12 cellular contexts compared by ENCODE assay signal in genomic region chr17:28338056-28338768, GRCh38. TPM values are rescaled to one million over a fixed set of nuclear protein-coding genes. Genes with fewer than 3 reads are reported as not detected.
DNase-seq lines count a peak whose midpoint lies in the region; ATAC-seq, FAIRE-seq and TF ChIP-seq lines count a peak whose summit lies in the region.
"Had no signal": no experiment of that assay in that cellular context is flagged by ENCODE, and none has a peak within 500 bp of the region (broad histone marks: within the 10 kb centered on the region; RNA-seq: fewer than 3 reads in every experiment).

No MANE protein-coding gene starts in this region.

- H3K27ac Mint-ChIP-seq in activated CD4-positive, alpha-beta T cell treated with anti-CD3 and anti-CD28 coated beads for 36 hours: peak overlapping the region; percentile 30
- H3K27ac Mint-ChIP-seq: activated naive CD8-positive, alpha-beta T cell treated with anti-CD3 and anti-CD28 coated beads, Interleukin-2, amount 10 ng/mL, durations not matched to agents 7 days and 5 days had no signal

- no TSS peak for BruUV-seq in mammary epithelial cell (replicated peaks; lab: Mats Ljungman, UMichigan)

- peak overlapping the region; percentile 40 for H3K9ac ChIP-seq in mammary epithelial cell (ENCODE audit: insufficient read depth, low read length)

- H3K4me2 ChIP-seq in mammary epithelial cell (ENCODE audit: insufficient read depth, low read depth, low read length): peak overlapping the region; percentile 73

- CTCF ChIA-PET in activated CD4-positive, alpha-beta T cell treated with anti-CD3 and anti-CD28 coated beads for 36 hours (lab: Charles Lee): interaction anchor here (0.6 to 1.2 kb wide), 2 partner anchors 13 to 76 kb away, joined by 3 to 8 read pairs; no protein-coding TSS in a partner anchor
- CTCF ChIA-PET in mammary epithelial cell (lab: Charles Lee; ENCODE audit: low non-redundant PET): no interaction called here
- CTCF ChIA-PET in GM10248 (lab: Yijun Ruan, JAX): interaction anchor here (0.6 to 1.2 kb wide), 4 partner anchors 8 to 78 kb away, joined by 3 to 4 read pairs (median 3); no protein-coding TSS in a partner anchor

- no peaks in the 10 kb centered on the region for H3K27me3 Mint-ChIP-seq in activated CD4-positive, alpha-beta T cell treated with anti-CD3 and anti-CD28 coated beads for 36 hours
- H3K27me3 Mint-ChIP-seq: activated naive CD8-positive, alpha-beta T cell treated with anti-CD3 and anti-CD28 coated beads, Interleukin-2, amount 10 ng/mL, durations not matched to agents 7 days and 5 days had no signal

- no peak for TF ChIP-seq EP300 in suprapubic skin (IDR thresholded peaks at IDR 0.05)

- in situ Hi-C loops in mammary epithelial cell (cut with MboI; ENCODE audit: low sequenced_read_pairs in 2 of 2): loop anchor here in 1 of 2 donors (25.0 kb wide), 2 partner anchors 149 to 451 kb away; partner anchors contain the start of gene LYRM9

- no peak for FAIRE-seq in GM12892 (lab: Jason Lieb, UNC)
- FAIRE-seq: A204.1 had no signal

- no peak for TF ChIP-seq POLR2A in suprapubic skin (IDR thresholded peaks at IDR 0.05)
- no peak for TF ChIP-seq POLR2A in GM12892 (IDR thresholded peaks at IDR 0.05; ENCODE audit: low read depth, low read length)

- H3K36me3 ChIP-seq in mammary epithelial cell (ENCODE audit: insufficient read depth, low read length) (peaks cover 10% of the 10 kb centered on the region), left lung (peaks cover 0 to 40% of the 10 kb centered on the region in 2 donors), suprapubic skin (peaks cover 35% of the 10 kb centered on the region)

- dilution Hi-C loops in mammary epithelial cell (cut with HindIII; ENCODE audit: low sequenced_read_pairs): no loop called here

- H3K4me1 ChIP-seq in mammary epithelial cell (ENCODE audit: insufficient read depth, low read length) (peaks cover 42% of the 10 kb centered on the region), left lung (peaks cover 24 to 64% of the 10 kb centered on the region in 2 donors), suprapubic skin (peaks cover 44% of the 10 kb centered on the region)

- H2AFZ ChIP-seq in mammary epithelial cell (ENCODE audit: low read depth, low read length): no peak overlapping the region

- no peak overlapping the region for H3K4me3 Mint-ChIP-seq in activated CD4-positive, alpha-beta T cell treated with anti-CD3 and anti-CD28 coated beads for 36 hours

- H3K27me3 ChIP-seq in mammary epithelial cell (ENCODE audit: insufficient read depth, low read length): no peaks in the 10 kb centered on the region
- H3K27me3 ChIP-seq in left lung: no peaks in the 10 kb centered on the region
- H3K27me3 ChIP-seq in suprapubic skin: no peaks in the 10 kb centered on the region

- H4K20me1 ChIP-seq in mammary epithelial cell (ENCODE audit: insufficient read depth, low read length): no peaks in the 10 kb centered on the region

- no peak for ATAC-seq in activated CD4-positive, alpha-beta T cell treated with anti-CD3 and anti-CD28 coated beads for 36 hours
- no peak for ATAC-seq in left lung

- no peak for DNase-seq in activated CD4-positive, alpha-beta T cell treated with anti-CD3 and anti-CD28 coated beads for 36 hours
- no peak for DNase-seq in activated CD4-positive, alpha-beta T cell treated with anti-CD3 and anti-CD28 coated beads for 4 hours
- DNase-seq in mammary epithelial cell (no peak), left lung (no peak), suprapubic skin (ENCODE audit: low spot score in 2 of 2) (no peak), NCI-H1417 treated with DMSO at 0.1 percent for 48 hours (lab: John Stamatoyannopoulos, UW) (no peak), GM12892 (ENCODE audit: insufficient read length) (no peak), GM10248 (ENCODE audit: extremely low spot score) (no peak)
- DNase-seq: activated naive CD8-positive, alpha-beta T cell treated with anti-CD3 and anti-CD28 coated beads, Interleukin-2, amount 10 ng/mL, durations not matched to agents 7 days and 5 days; immature natural killer cell; NCI-H446 treated with DMSO at 0.1 percent for 48 hours had no signal

- peaks cover 36% of the 10 kb centered on the region for H3K4me1 Mint-ChIP-seq in activated CD4-positive, alpha-beta T cell treated with anti-CD3 and anti-CD28 coated beads for 36 hours

- H3K36me3 Mint-ChIP-seq in activated CD4-positive, alpha-beta T cell treated with anti-CD3 and anti-CD28 coated beads for 36 hours (ENCODE audit: low read depth): peaks cover 19% of the 10 kb centered on the region

- no peaks in the 10 kb centered on the region for H3K9me3 Mint-ChIP-seq in activated CD4-positive, alpha-beta T cell treated with anti-CD3 and anti-CD28 coated beads for 36 hours (ENCODE audit: low read depth)
- H3K9me3 Mint-ChIP-seq: activated naive CD8-positive, alpha-beta T cell treated with anti-CD3 and anti-CD28 coated beads, Interleukin-2, amount 10 ng/mL, durations not matched to agents 7 days and 5 days had no signal

- peaks cover 77% of the 10 kb centered on the region for H3K79me2 ChIP-seq in mammary epithelial cell (ENCODE audit: insufficient read depth, low read length)

- 3% methylated on average over 5 of the region's 5 CpGs for WGBS in mammary epithelial cell (ENCODE audit: low coverage, missing lambda C conversion rate)
- 83% methylated on average over 4 of the region's 5 CpGs for WGBS in suprapubic skin

- peak overlapping the region in 2 of 3 experiments; percentile 12 to 17 for H3K4me3 ChIP-seq in mammary epithelial cell (replicated peaks in 1 of 3; ENCODE audit: insufficient read depth in 1 of 3, low read depth in 2 of 3, low read length in 3 of 3)
- peak overlapping the region in 1 of 2 donors; percentile 6 for H3K4me3 ChIP-seq in left lung
- H3K4me3 ChIP-seq in suprapubic skin: no peak overlapping the region

- POLR2A ChIA-PET in activated CD4-positive, alpha-beta T cell treated with anti-CD3 and anti-CD28 coated beads for 36 hours (lab: Charles Lee): interaction anchor here (0.8 kb wide), 1 partner anchor 10 kb away, joined by 4 read pairs; no protein-coding TSS in a partner anchor
- POLR2A ChIA-PET in GM10248 (lab: Yijun Ruan, JAX): interaction anchor here (1.0 kb wide), 1 partner anchor 19 kb away, joined by 4 read pairs; the partner anchor contains the start of gene POLDIP2

- TF ChIP-seq CTCF in mammary epithelial cell (conservative IDR thresholded peaks at IDR 0.05 in 1 of 2, IDR thresholded peaks at IDR 0.05 in 1 of 2; ENCODE audit: extremely low read depth in 1 of 2, insufficient read depth in 1 of 2, low read depth in 1 of 2, low read length in 2 of 2) (peak in 1 of 2 donors; percentile 28), left lung (IDR thresholded peaks at IDR 0.05) (no peak), suprapubic skin (IDR thresholded peaks at IDR 0.05) (no peak), GM10248 (IDR thresholded peaks at IDR 0.05; ENCODE audit: control extremely low read depth, extremely low read depth, low read depth, missing control alignments) (no peak)

- H3K27ac ChIP-seq in mammary epithelial cell (ENCODE audit: insufficient read depth, low read depth, low read length): peak overlapping the region; percentile 52
- peak overlapping the region; percentile 54 to 97 for H3K27ac ChIP-seq in left lung
- peak overlapping the region; percentile 9 for H3K27ac ChIP-seq in suprapubic skin

- no peaks in the 10 kb centered on the region for H3K9me3 ChIP-seq in mammary epithelial cell (replicated peaks; ENCODE audit: insufficient read depth, low read length)
- H3K9me3 ChIP-seq in left lung: no peaks in the 10 kb centered on the region
- no peaks in the 10 kb centered on the region for H3K9me3 ChIP-seq in suprapubic skin

- intact Hi-C loops in activated CD4-positive, alpha-beta T cell treated with anti-CD3 and anti-CD28 coated beads for 36 hours (cut with DNase I, micrococcal nuclease): loop anchor here (5.0 to 10.0 kb wide), 3 partner anchors 49 to 883 kb away; partner anchors contain the start of genes KSR1 (in 1 of the 2) and PHF12 (in 1 of the 2)
- intact Hi-C loops in mammary epithelial cell (cut with micrococcal nuclease) (loop anchor here (5.0 to 10.0 kb wide), 4 partner anchors 86 to 443 kb away; partner anchors contain the start of genes LYRM9 and NLK), left lung (cut with DNase I) (no loop called here)

RNA-seq across cellular contexts. Expression of gene TNFAIP1, which starts 2.7 kb away (rescaled TPM):
- 10 to 100 TPM; 25.5 to 26.1 TPM for total RNA-seq in activated CD4-positive, alpha-beta T cell treated with anti-CD3 and anti-CD28 coated beads for 36 hours
- total RNA-seq in mammary epithelial cell (100 to 1,000 TPM; 103 to 108 TPM), left lung (10 to 100 TPM; 57.6 to 80.7 TPM), suprapubic skin (10 to 100 TPM; 51.5 to 81.3 (median 66.4) TPM)
- 82.2 TPM for polyA plus RNA-seq in mammary epithelial cell
- 215 TPM for polyA minus RNA-seq in mammary epithelial cell
- 8.1 TPM for polyA plus RNA-seq in GM12892 (2012; ENCODE audit: missing spikeins)

RNA-seq across cellular contexts. Expression of gene IFT20, which starts 2.9 kb away (rescaled TPM):
- total RNA-seq in activated CD4-positive, alpha-beta T cell treated with anti-CD3 and anti-CD28 coated beads for 36 hours: 10 to 100 TPM; 12.9 to 17.3 TPM
- total RNA-seq in mammary epithelial cell (10 to 100 TPM; 22.0 to 26.1 TPM), left lung (10 to 100 TPM; 27.6 to 42.2 TPM), suprapubic skin (10 to 100 TPM; 31.5 to 52.1 (median 32.9) TPM)
- polyA plus RNA-seq in mammary epithelial cell: 15.6 TPM
- not detected for polyA minus RNA-seq in mammary epithelial cell
- 24.8 TPM for polyA plus RNA-seq in GM12892 (2012; ENCODE audit: missing spikeins)

RNA-seq across cellular contexts. Expression of gene POLDIP2, which starts 19.1 kb away (rescaled TPM):
- total RNA-seq in activated CD4-positive, alpha-beta T cell treated with anti-CD3 and anti-CD28 coated beads for 36 hours: 10 to 100 TPM; 84.9 to 98.4 TPM
- total RNA-seq in mammary epithelial cell: 10 to 100 TPM; 76.3 to 80.5 TPM
- 99.9 TPM for polyA plus RNA-seq in mammary epithelial cell
- polyA minus RNA-seq in mammary epithelial cell: 71.4 TPM
- total RNA-seq in left lung: 10 to 100 TPM; 65.6 to 76.8 TPM
- 100 to 1,000 TPM in 1 of 4 donors, 10 to 100 TPM in 3; 52.9 to 103 (median 86.0) TPM for total RNA-seq in suprapubic skin
- 84.7 TPM for polyA plus RNA-seq in GM12892 (2012; ENCODE audit: missing spikeins)

RNA-seq across cellular contexts. Expression of gene TMEM97, which starts 19.2 kb away (rescaled TPM):
- 10 to 100 TPM; 31.0 to 49.3 TPM for total RNA-seq in activated CD4-positive, alpha-beta T cell treated with anti-CD3 and anti-CD28 coated beads for 36 hours
- total RNA-seq in mammary epithelial cell (10 to 100 TPM; 12.5 to 34.6 TPM), left lung (10 to 100 TPM; 27.0 to 69.3 TPM), suprapubic skin (10 to 100 TPM; 15.4 to 28.2 (median 20.9) TPM)
- polyA plus RNA-seq in mammary epithelial cell: 58.9 TPM
- 159 TPM for polyA minus RNA-seq in mammary epithelial cell
- 35.2 TPM for polyA plus RNA-seq in GM12892 (2012; ENCODE audit: missing spikeins)

RNA-seq across cellular contexts. Expression of gene SEBOX, which starts 26.8 kb away (rescaled TPM):
- not detected for total RNA-seq in activated CD4-positive, alpha-beta T cell treated with anti-CD3 and anti-CD28 coated beads for 36 hours
- total RNA-seq in mammary epithelial cell: not detected
- polyA plus RNA-seq in mammary epithelial cell: not detected
- not detected for polyA minus RNA-seq in mammary epithelial cell
- total RNA-seq in left lung: not detected
- total RNA-seq in suprapubic skin: not detected
- polyA plus RNA-seq in GM12892 (2012; ENCODE audit: missing spikeins): not detected
- total RNA-seq: activated naive CD8-positive, alpha-beta T cell treated with anti-CD3 and anti-CD28 coated beads, Interleukin-2, amount 10 ng/mL, durations not matched to agents 7 days and 5 days had no signal
- polyA plus RNA-seq: immature natural killer cell had no signal

Comparison
In these comparisons a context has a peak if more than half of its experiments do, and no peak if none do; other contexts are left out.
1. H3K27ac ChIP-seq: peak in every context shown above with its lines; median percentile 76 in left lung; 52 in mammary epithelial cell; 9 in suprapubic skin.
2. intact Hi-C loops: an anchor here in activated CD4-positive, alpha-beta T cell treated with anti-CD3 and anti-CD28 coated beads for 36 hours (5.0 to 10.0 kb wide) and mammary epithelial cell (5.0 to 10.0 kb wide); none called in left lung.